In the genomic region with DNA sequence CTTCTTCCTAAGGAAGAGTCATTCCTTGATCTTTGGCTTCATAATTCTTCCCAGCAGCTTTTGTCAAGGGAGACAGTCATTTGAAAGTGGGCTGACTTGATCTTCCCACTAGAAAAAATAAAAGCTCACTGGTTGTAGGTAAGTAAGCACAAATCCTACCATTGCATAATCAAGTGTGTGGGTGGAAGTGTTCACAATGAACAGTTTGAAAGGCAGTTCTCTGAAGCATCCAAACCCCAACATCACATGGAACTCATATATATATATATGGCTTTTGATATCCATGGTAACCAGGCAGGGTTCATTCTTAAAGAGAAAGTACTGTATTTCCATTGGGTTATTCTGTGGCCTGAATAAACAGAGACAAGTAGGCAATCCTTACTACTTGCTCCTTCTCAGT, we compare ENCODE assay signal across 16 cellular contexts. TPM values are rescaled to one million over a fixed set of nuclear protein-coding genes. Genes with fewer than 3 reads are reported as not detected.
DNase-seq lines count a peak whose midpoint lies in the region; ATAC-seq and TF ChIP-seq lines count a peak whose summit lies in the region.
"Had no signal": no experiment of that assay in that cellular context is flagged by ENCODE, and none has a peak within 500 bp of the region (broad histone marks: within the 10 kb centered on the region; RNA-seq: fewer than 3 reads in every experiment).

No MANE protein-coding gene starts in this region.

- H3K36me3 ChIP-seq in left ventricle myocardium inferior: peaks cover 75% of the 10 kb centered on the region

- H3K9me3 ChIP-seq in left ventricle myocardium inferior (replicated peaks): no peaks in the 10 kb centered on the region

- intact Hi-C loops in Right ventricle myocardium inferior (cut with DNase I): no loop called here
- intact Hi-C loops in left ventricle myocardium inferior (cut with micrococcal nuclease): loop anchor here (10.0 kb wide), 1 partner anchor 160 kb away; the partner anchor contains the start of gene KCNIP2

- no peak overlapping the region for H3K4me3 ChIP-seq in left ventricle myocardium inferior

- in situ Hi-C loops in GM13976 (cut with MboI; ENCODE audit: low sequenced_read_pairs, unreplicated experiment): loop anchor here (5.0 kb wide), 1 partner anchor 112 kb away; no protein-coding TSS in a partner anchor

- ATAC-seq in esophagus mucosa (peak; percentile 84), Right ventricle myocardium inferior (no peak), GM21723 (IDR thresholded peaks at IDR 0.05; ENCODE audit: unreplicated experiment) (no peak)

- TF ChIP-seq CTCF in GM13976 (IDR thresholded peaks at IDR 0.05; ENCODE audit: borderline replicate concordance, control extremely low read depth, extremely low read depth, insufficient read depth, missing control alignments): no peak
- no peak for TF ChIP-seq CTCF in left ventricle myocardium inferior (IDR thresholded peaks at IDR 0.05; ENCODE audit: borderline replicate concordance)

- no peaks in the 10 kb centered on the region for H3K27me3 ChIP-seq in left ventricle myocardium inferior (ENCODE audit: low read depth)

- no peak overlapping the region for H3K27ac ChIP-seq in left ventricle myocardium inferior (replicated peaks)
- H3K27ac ChIP-seq: HL-60 had no signal

- peaks cover 2% of the 10 kb centered on the region for H3K4me1 ChIP-seq in left ventricle myocardium inferior

- DNase-seq in GM13976 (ENCODE audit: low spot score) (peak; percentile 32), OCI-M1 (lab: John Stamatoyannopoulos, UW) (peak; percentile 19), renal cortical epithelial cell (ENCODE audit: low read depth) (peak; percentile 84), Right ventricle myocardium inferior (ENCODE audit: missing footprints) (no peak), left ventricle myocardium inferior (no peak), globus pallidus (ENCODE audit: low spot score) (no peak)
- DNase-seq: CD4-positive, alpha-beta T cell; immature natural killer cell; NCI-H2107; retina; stimulated activated CD4-positive, alpha-beta T cell treated with anti-CD3 and anti-CD28 coated beads, Interleukin-4, amount 100 ng/mL, for 4 hours; stimulated activated naive CD4-positive, alpha-beta T cell treated with Interleukin-2 at 50 U/mL for 16 hours; SW 1271 had no signal

RNA-seq across cellular contexts. Expression of gene ARMH3, which starts 51.6 kb away (rescaled TPM):
- 21.7 TPM for total RNA-seq in esophagus mucosa
- 5.9 and 18.4 TPM in 2 replicates for total RNA-seq in renal cortical epithelial cell
- total RNA-seq in Right ventricle myocardium inferior: 51.9 TPM
- 58.9 TPM for total RNA-seq in left ventricle myocardium inferior

Comparison
In these comparisons a context has a peak if more than half of its experiments do, and no peak if none do; other contexts are left out.
1. DNase-seq: peak in GM13976 (single experiment), OCI-M1 (single experiment) and renal cortical epithelial cell (single experiment); none in Right ventricle myocardium inferior (single experiment), left ventricle myocardium inferior (single experiment) and globus pallidus (single experiment).